1 cellular context compared by ENCODE assay signal in the genomic region with DNA sequence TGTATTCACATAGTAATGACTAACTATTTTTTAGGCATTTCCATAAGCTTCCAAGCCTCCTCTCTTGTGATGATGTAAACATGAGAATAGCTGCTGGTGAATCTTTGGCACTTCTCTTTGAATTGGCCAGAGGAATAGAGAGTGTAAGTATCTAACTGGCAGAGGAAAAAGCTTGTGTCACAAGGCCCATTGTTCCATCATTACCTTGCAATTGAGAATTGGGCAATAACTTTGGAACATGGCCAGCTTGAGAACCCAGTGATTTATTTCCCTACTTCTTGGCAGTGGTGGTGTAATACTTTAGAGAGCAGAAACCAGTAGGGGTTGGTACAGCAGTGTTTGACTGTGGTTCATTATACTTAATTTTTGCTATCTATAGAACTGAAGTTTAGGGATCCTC.
TF ChIP-seq lines count a peak whose summit lies in the region.

No MANE protein-coding gene starts in this region.

TF ChIP-seq in HEK293, 187 proteins besides CTCF, POLR2A, EP300 and RAD21 (continued from another document and continues in another):
- TF ChIP-seq, protein P1, sequence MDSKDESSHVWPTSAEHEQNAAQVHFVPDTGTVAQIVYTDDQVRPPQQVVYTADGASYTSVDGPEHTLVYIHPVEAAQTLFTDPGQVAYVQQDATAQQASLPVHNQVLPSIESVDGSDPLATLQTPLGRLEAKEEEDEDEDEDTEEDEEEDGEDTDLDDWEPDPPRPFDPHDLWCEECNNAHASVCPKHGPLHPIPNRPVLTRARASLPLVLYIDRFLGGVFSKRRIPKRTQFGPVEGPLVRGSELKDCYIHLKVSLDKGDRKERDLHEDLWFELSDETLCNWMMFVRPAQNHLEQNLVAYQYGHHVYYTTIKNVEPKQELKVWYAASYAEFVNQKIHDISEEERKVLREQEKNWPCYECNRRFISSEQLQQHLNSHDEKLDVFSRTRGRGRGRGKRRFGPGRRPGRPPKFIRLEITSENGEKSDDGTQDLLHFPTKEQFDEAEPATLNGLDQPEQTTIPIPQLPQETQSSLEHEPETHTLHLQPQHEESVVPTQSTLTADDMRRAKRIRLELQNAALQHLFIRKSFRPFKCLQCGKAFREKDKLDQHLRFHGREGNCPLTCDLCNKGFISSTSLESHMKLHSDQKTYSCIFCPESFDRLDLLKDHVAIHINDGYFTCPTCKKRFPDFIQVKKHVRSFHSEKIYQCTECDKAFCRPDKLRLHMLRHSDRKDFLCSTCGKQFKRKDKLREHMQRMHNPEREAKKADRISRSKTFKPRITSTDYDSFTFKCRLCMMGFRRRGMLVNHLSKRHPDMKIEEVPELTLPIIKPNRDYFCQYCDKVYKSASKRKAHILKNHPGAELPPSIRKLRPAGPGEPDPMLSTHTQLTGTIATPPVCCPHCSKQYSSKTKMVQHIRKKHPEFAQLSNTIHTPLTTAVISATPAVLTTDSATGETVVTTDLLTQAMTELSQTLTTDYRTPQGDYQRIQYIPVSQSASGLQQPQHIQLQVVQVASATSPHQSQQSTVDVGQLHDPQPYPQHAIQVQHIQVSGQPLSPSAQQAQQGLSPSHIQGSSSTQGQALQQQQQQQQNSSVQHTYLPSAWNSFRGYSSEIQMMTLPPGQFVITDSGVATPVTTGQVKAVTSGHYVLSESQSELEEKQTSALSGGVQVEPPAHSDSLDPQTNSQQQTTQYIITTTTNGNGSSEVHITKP (tag by site-specific recombination; IDR thresholded peaks at IDR 0.05), result no peak
- TF ChIP-seq PRDM1 (tag by site-specific recombination; IDR thresholded peaks at IDR 0.05) (peak; percentile 26; the same call in 1 of the 2 replicates), WT1 (tag by site-specific recombination; IDR thresholded peaks at IDR 0.05) (no peak), ZNF391 (tag by site-specific recombination; IDR thresholded peaks at IDR 0.05; ENCODE audit: borderline replicate concordance, low read depth) (no peak), ZNF10 (tag by site-specific recombination; IDR thresholded peaks at IDR 0.05) (no peak), TCF7L2 (IDR thresholded peaks at IDR 0.05; ENCODE audit: borderline replicate concordance, low read depth, low read length) (no peak), ZNF202 (tag by site-specific recombination; IDR thresholded peaks at IDR 0.05; ENCODE audit: borderline replicate concordance) (no peak), ZNF510 (tag by site-specific recombination; IDR thresholded peaks at IDR 0.05; ENCODE audit: insufficient replicate concordance) (no peak), ZNF654 (tag by site-specific recombination; IDR thresholded peaks at IDR 0.05; ENCODE audit: low read depth) (no peak), ZNF133 (tag by site-specific recombination; IDR thresholded peaks at IDR 0.05) (no peak), ZNF843 (tag by site-specific recombination; IDR thresholded peaks at IDR 0.05) (no peak), ZBTB1 (tag by site-specific recombination; IDR thresholded peaks at IDR 0.05) (no peak), ZNF211 (tag by site-specific recombination; IDR thresholded peaks at IDR 0.05; ENCODE audit: low read depth) (no peak), KLF7 (tag by site-specific recombination; IDR thresholded peaks at IDR 0.05; ENCODE audit: borderline replicate concordance) (no peak), ZNF311 (tag by site-specific recombination; IDR thresholded peaks at IDR 0.05; ENCODE audit: borderline replicate concordance) (no peak), ZNF426 (tag by site-specific recombination; IDR thresholded peaks at IDR 0.05) (no peak), ZNF221 (tag by site-specific recombination; IDR thresholded peaks at IDR 0.05; ENCODE audit: borderline replicate concordance) (no peak), OVOL3 (tag by site-specific recombination; IDR thresholded peaks at IDR 0.05) (no peak), ZNF433 (tag by site-specific recombination; IDR thresholded peaks at IDR 0.05; ENCODE audit: low read depth) (no peak), YY1 (tag by site-specific recombination; IDR thresholded peaks at IDR 0.05) (no peak), ZNF48 (tag by site-specific recombination; IDR thresholded peaks at IDR 0.05) (no peak), ZNF585B (tag by site-specific recombination; IDR thresholded peaks at IDR 0.05) (no peak), ZNF2 (tag by site-specific recombination; IDR thresholded peaks at IDR 0.05) (0 out of 2 replicates have a peak, but pooled peaks have one; percentile 30), ZBTB8A (tag by site-specific recombination; IDR thresholded peaks at IDR 0.05) (no peak), ZNF350 (tag by site-specific recombination; IDR thresholded peaks at IDR 0.05) (no peak), ZNF19 (tag by site-specific recombination; IDR thresholded peaks at IDR 0.05; ENCODE audit: low read depth) (no peak), ZNF114 (tag by site-specific recombination; IDR thresholded peaks at IDR 0.05) (no peak), GLI4 (tag by site-specific recombination; IDR thresholded peaks at IDR 0.05) (no peak), ZFP37 (tag by site-specific recombination; IDR thresholded peaks at IDR 0.05) (no peak)
- TF ChIP-seq, protein P2, sequence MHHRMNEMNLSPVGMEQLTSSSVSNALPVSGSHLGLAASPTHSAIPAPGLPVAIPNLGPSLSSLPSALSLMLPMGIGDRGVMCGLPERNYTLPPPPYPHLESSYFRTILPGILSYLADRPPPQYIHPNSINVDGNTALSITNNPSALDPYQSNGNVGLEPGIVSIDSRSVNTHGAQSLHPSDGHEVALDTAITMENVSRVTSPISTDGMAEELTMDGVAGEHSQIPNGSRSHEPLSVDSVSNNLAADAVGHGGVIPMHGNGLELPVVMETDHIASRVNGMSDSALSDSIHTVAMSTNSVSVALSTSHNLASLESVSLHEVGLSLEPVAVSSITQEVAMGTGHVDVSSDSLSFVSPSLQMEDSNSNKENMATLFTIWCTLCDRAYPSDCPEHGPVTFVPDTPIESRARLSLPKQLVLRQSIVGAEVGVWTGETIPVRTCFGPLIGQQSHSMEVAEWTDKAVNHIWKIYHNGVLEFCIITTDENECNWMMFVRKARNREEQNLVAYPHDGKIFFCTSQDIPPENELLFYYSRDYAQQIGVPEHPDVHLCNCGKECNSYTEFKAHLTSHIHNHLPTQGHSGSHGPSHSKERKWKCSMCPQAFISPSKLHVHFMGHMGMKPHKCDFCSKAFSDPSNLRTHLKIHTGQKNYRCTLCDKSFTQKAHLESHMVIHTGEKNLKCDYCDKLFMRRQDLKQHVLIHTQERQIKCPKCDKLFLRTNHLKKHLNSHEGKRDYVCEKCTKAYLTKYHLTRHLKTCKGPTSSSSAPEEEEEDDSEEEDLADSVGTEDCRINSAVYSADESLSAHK (tag by site-specific recombination; IDR thresholded peaks at IDR 0.05), result no peak
- TF ChIP-seq, protein P3, sequence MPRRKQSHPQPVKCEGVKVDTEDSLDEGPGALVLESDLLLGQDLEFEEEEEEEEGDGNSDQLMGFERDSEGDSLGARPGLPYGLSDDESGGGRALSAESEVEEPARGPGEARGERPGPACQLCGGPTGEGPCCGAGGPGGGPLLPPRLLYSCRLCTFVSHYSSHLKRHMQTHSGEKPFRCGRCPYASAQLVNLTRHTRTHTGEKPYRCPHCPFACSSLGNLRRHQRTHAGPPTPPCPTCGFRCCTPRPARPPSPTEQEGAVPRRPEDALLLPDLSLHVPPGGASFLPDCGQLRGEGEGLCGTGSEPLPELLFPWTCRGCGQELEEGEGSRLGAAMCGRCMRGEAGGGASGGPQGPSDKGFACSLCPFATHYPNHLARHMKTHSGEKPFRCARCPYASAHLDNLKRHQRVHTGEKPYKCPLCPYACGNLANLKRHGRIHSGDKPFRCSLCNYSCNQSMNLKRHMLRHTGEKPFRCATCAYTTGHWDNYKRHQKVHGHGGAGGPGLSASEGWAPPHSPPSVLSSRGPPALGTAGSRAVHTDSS (tag by site-specific recombination; IDR thresholded peaks at IDR 0.05), result no peak
- TF ChIP-seq, protein P4, sequence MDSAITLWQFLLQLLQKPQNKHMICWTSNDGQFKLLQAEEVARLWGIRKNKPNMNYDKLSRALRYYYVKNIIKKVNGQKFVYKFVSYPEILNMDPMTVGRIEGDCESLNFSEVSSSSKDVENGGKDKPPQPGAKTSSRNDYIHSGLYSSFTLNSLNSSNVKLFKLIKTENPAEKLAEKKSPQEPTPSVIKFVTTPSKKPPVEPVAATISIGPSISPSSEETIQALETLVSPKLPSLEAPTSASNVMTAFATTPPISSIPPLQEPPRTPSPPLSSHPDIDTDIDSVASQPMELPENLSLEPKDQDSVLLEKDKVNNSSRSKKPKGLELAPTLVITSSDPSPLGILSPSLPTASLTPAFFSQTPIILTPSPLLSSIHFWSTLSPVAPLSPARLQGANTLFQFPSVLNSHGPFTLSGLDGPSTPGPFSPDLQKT (IDR thresholded peaks at IDR 0.05; ENCODE audit: borderline replicate concordance, low read depth, low read length), result no peak
- TF ChIP-seq, protein P5, sequence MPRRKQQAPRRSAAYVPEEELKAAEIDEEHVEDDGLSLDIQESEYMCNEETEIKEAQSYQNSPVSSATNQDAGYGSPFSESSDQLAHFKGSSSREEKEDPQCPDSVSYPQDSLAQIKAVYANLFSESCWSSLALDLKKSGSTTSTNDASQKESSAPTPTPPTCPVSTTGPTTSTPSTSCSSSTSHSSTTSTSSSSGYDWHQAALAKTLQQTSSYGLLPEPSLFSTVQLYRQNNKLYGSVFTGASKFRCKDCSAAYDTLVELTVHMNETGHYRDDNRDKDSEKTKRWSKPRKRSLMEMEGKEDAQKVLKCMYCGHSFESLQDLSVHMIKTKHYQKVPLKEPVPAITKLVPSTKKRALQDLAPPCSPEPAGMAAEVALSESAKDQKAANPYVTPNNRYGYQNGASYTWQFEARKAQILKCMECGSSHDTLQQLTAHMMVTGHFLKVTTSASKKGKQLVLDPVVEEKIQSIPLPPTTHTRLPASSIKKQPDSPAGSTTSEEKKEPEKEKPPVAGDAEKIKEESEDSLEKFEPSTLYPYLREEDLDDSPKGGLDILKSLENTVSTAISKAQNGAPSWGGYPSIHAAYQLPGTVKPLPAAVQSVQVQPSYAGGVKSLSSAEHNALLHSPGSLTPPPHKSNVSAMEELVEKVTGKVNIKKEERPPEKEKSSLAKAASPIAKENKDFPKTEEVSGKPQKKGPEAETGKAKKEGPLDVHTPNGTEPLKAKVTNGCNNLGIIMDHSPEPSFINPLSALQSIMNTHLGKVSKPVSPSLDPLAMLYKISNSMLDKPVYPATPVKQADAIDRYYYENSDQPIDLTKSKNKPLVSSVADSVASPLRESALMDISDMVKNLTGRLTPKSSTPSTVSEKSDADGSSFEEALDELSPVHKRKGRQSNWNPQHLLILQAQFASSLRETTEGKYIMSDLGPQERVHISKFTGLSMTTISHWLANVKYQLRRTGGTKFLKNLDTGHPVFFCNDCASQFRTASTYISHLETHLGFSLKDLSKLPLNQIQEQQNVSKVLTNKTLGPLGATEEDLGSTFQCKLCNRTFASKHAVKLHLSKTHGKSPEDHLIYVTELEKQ (tag by site-specific recombination; IDR thresholded peaks at IDR 0.05; ENCODE audit: borderline replicate concordance), result no peak
- TF ChIP-seq, protein P6, sequence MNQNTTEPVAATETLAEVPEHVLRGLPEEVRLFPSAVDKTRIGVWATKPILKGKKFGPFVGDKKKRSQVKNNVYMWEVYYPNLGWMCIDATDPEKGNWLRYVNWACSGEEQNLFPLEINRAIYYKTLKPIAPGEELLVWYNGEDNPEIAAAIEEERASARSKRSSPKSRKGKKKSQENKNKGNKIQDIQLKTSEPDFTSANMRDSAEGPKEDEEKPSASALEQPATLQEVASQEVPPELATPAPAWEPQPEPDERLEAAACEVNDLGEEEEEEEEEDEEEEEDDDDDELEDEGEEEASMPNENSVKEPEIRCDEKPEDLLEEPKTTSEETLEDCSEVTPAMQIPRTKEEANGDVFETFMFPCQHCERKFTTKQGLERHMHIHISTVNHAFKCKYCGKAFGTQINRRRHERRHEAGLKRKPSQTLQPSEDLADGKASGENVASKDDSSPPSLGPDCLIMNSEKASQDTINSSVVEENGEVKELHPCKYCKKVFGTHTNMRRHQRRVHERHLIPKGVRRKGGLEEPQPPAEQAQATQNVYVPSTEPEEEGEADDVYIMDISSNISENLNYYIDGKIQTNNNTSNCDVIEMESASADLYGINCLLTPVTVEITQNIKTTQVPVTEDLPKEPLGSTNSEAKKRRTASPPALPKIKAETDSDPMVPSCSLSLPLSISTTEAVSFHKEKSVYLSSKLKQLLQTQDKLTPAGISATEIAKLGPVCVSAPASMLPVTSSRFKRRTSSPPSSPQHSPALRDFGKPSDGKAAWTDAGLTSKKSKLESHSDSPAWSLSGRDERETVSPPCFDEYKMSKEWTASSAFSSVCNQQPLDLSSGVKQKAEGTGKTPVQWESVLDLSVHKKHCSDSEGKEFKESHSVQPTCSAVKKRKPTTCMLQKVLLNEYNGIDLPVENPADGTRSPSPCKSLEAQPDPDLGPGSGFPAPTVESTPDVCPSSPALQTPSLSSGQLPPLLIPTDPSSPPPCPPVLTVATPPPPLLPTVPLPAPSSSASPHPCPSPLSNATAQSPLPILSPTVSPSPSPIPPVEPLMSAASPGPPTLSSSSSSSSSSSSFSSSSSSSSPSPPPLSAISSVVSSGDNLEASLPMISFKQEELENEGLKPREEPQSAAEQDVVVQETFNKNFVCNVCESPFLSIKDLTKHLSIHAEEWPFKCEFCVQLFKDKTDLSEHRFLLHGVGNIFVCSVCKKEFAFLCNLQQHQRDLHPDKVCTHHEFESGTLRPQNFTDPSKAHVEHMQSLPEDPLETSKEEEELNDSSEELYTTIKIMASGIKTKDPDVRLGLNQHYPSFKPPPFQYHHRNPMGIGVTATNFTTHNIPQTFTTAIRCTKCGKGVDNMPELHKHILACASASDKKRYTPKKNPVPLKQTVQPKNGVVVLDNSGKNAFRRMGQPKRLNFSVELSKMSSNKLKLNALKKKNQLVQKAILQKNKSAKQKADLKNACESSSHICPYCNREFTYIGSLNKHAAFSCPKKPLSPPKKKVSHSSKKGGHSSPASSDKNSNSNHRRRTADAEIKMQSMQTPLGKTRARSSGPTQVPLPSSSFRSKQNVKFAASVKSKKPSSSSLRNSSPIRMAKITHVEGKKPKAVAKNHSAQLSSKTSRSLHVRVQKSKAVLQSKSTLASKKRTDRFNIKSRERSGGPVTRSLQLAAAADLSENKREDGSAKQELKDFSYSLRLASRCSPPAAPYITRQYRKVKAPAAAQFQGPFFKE (tag by site-specific recombination; IDR thresholded peaks at IDR 0.05; ENCODE audit: borderline replicate concordance), result no peak
- TF ChIP-seq, protein P7, sequence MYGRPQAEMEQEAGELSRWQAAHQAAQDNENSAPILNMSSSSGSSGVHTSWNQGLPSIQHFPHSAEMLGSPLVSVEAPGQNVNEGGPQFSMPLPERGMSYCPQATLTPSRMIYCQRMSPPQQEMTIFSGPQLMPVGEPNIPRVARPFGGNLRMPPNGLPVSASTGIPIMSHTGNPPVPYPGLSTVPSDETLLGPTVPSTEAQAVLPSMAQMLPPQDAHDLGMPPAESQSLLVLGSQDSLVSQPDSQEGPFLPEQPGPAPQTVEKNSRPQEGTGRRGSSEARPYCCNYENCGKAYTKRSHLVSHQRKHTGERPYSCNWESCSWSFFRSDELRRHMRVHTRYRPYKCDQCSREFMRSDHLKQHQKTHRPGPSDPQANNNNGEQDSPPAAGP (tag by site-specific recombination; IDR thresholded peaks at IDR 0.05), result no peak
- TF ChIP-seq, protein P8, sequence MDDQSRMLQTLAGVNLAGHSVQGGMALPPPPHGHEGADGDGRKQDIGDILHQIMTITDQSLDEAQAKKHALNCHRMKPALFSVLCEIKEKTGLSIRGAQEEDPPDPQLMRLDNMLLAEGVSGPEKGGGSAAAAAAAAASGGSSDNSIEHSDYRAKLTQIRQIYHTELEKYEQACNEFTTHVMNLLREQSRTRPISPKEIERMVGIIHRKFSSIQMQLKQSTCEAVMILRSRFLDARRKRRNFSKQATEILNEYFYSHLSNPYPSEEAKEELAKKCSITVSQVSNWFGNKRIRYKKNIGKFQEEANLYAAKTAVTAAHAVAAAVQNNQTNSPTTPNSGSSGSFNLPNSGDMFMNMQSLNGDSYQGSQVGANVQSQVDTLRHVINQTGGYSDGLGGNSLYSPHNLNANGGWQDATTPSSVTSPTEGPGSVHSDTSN (CRISPR knock-in tag; IDR thresholded peaks at IDR 0.05), result no peak
- TF ChIP-seq, protein P9, sequence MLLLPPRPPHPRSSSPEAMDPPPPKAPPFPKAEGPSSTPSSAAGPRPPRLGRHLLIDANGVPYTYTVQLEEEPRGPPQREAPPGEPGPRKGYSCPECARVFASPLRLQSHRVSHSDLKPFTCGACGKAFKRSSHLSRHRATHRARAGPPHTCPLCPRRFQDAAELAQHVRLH (tag by site-specific recombination; IDR thresholded peaks at IDR 0.05), result no peak
